In genomic region chr17:34163123-34163522, GRCh38 we compare ENCODE assay signal across 16 cellular contexts.
DNase-seq lines count a peak whose midpoint lies in the region; ATAC-seq, FAIRE-seq and TF ChIP-seq lines count a peak whose summit lies in the region.
"Had no signal": no experiment of that assay in that cellular context is flagged by ENCODE, and none has a peak within 500 bp of the region (broad histone marks: within the 10 kb centered on the region; RNA-seq: fewer than 3 reads in every experiment).

No MANE protein-coding gene starts in this region.

- H2AFZ ChIP-seq in hepatocyte = no peak overlapping the region
- H2AFZ ChIP-seq: GM23248 had no signal

- H3K4me3 Mint-ChIP-seq in nephron progenitor cell = no peak overlapping the region
- H3K4me3 Mint-ChIP-seq: CD4-positive, CD25-positive, alpha-beta regulatory T cell had no signal

- FAIRE-seq in A549 (lab: Jason Lieb, UNC) = no peak
- FAIRE-seq: G401.6, GM12892 had no signal

- TF ChIP-seq POLR2A in A549 (IDR thresholded peaks at IDR 0.05; ENCODE audit: low read length) = no peak

- H3K36me3 ChIP-seq in hepatocyte (replicated peaks; ENCODE audit: insufficient read depth, low read depth) = no peaks in the 10 kb centered on the region
- H3K36me3 ChIP-seq: BLaER1 treated with 17β-estradiol and CSF1 and Interleukin-3, amounts not matched to agents 10 nM and 100 nM had no signal

- H3K9me3 ChIP-seq in A549 = no peaks in the 10 kb centered on the region
- no peaks in the 10 kb centered on the region for H3K9me3 ChIP-seq in hepatocyte (ENCODE audit: low read depth)

- no peaks in the 10 kb centered on the region for H3K9me2 ChIP-seq in hepatocyte (replicated peaks; ENCODE audit: insufficient read depth)

- no peaks in the 10 kb centered on the region for H3K4me1 ChIP-seq in A549
- peaks cover 4% of the 10 kb centered on the region for H3K4me1 ChIP-seq in hepatocyte (ENCODE audit: insufficient read depth)
- H3K4me1 ChIP-seq: BLaER1 treated with 17β-estradiol and CSF1 and Interleukin-3, amounts not matched to agents 10 nM and 100 nM had no signal

- H3K4me2 ChIP-seq in A549 (peak overlapping the region; percentile 2; the same call in 1 of the 3 replicates), hepatocyte (peak overlapping the region; percentile 2)
- H3K4me2 ChIP-seq: BLaER1 treated with 17β-estradiol and CSF1 and Interleukin-3, amounts not matched to agents 10 nM and 100 nM had no signal

- peaks cover 44% of the 10 kb centered on the region for H3K27me3 ChIP-seq in hepatocyte
- H3K27me3 ChIP-seq: BLaER1 treated with 17β-estradiol and CSF1 and Interleukin-3, amounts not matched to agents 10 nM and 100 nM had no signal

- no peak for TF ChIP-seq CTCF in A549 (IDR thresholded peaks at IDR 0.05)
- TF ChIP-seq CTCF in WI38 (IDR thresholded peaks at IDR 0.05; ENCODE audit: low read depth, low read length) = no peak
- no peak for TF ChIP-seq CTCF in hepatocyte (IDR thresholded peaks at IDR 0.05; ENCODE audit: poor library complexity)
- no peak for TF ChIP-seq CTCF in nephron progenitor cell (IDR thresholded peaks at IDR 0.05)

- H3K4me3 ChIP-seq in A549 = no peak overlapping the region
- H3K4me3 ChIP-seq in WI38 (ENCODE audit: low read depth, low read length) = 0 out of 2 replicates have a peak overlapping the region, but pooled peaks have one; percentile 9
- no peak overlapping the region for H3K4me3 ChIP-seq in hepatocyte
- H3K4me3 ChIP-seq: BLaER1 treated with 17β-estradiol and CSF1 and Interleukin-3, amounts not matched to agents 10 nM and 100 nM; GM23248 had no signal

- no peak for TF ChIP-seq EP300 in A549 (IDR thresholded peaks at IDR 0.05)

- POLR2A ChIA-PET in A549 (lab: Yijun Ruan, JAX) = no interaction called here

- no peaks in the 10 kb centered on the region for H3K79me2 ChIP-seq in hepatocyte

- H3K4me1 Mint-ChIP-seq in nephron progenitor cell = peaks cover 45% of the 10 kb centered on the region
- H3K4me1 Mint-ChIP-seq: CD4-positive, CD25-positive, alpha-beta regulatory T cell had no signal

- H3K9me3 Mint-ChIP-seq in nephron progenitor cell = peaks cover 11% of the 10 kb centered on the region

- H3K27ac Mint-ChIP-seq in nephron progenitor cell = no peak overlapping the region

- DNase-seq in A549 (ENCODE audit: low read depth in 1 of 2, low spot score in 1 of 2) (no peak), M059J (ENCODE audit: low read depth) (peak; percentile 14), hepatocyte (ENCODE audit: low spot score) (no peak), nephron progenitor cell (no peak), activated gamma-delta T cell (lab: John Stamatoyannopoulos, UW) (no peak), GF-D8 (lab: John Stamatoyannopoulos, UW) (no peak)
- DNase-seq: ACHN; CD4-positive, CD25-positive, alpha-beta regulatory T cell; DMS79 had no signal

- CTCF ChIA-PET in A549 (lab: Yijun Ruan, JAX) = interaction anchor here (1.1 to 6.8 kb wide), 5 partner anchors 8 to 384 kb away, joined by 3 to 42 read pairs (median 6); no protein-coding TSS in a partner anchor

- no peaks in the 10 kb centered on the region for H4K20me1 ChIP-seq in hepatocyte (ENCODE audit: insufficient read depth, poor library complexity, severe bottlenecking)
- H4K20me1 ChIP-seq: BLaER1 treated with 17β-estradiol and CSF1 and Interleukin-3, amounts not matched to agents 10 nM and 100 nM had no signal

- H3K36me3 Mint-ChIP-seq in nephron progenitor cell (ENCODE audit: low read depth) = no peaks in the 10 kb centered on the region
- H3K36me3 Mint-ChIP-seq: CD4-positive, CD25-positive, alpha-beta regulatory T cell had no signal

- TF ChIP-seq RAD21 in A549 (conservative IDR thresholded peaks at IDR 0.05 in 1 of 2, IDR thresholded peaks at IDR 0.05 in 1 of 2) = no peak

- H3K27ac ChIP-seq in A549 (no peak overlapping the region), hepatocyte (no peak overlapping the region)
- H3K27ac ChIP-seq: 22Rv1; BLaER1 treated with 17β-estradiol and CSF1 and Interleukin-3, amounts not matched to agents 10 nM and 100 nM; GM23248 had no signal

- WGBS in A549 (ENCODE audit: missing lambda C conversion rate) = 5% methylated on average over 5 of the region's 5 CpGs
- 42% methylated on average over 5 of the region's 5 CpGs for WGBS in hepatocyte (ENCODE audit: low lambda C conversion rate, missing lambda C conversion rate)

- peaks cover 29% of the 10 kb centered on the region for H3K27me3 Mint-ChIP-seq in nephron progenitor cell (ENCODE audit: low read depth, poor library complexity)

- 0 out of 6 replicates have a peak, but pooled peaks of 1 of the 2 experiments have one; percentile 40 for ATAC-seq in A549
- no peak for ATAC-seq in GM18909 (IDR thresholded peaks at IDR 0.05; ENCODE audit: poor library complexity, unreplicated experiment)

TF ChIP-seq in A549, 52 proteins besides CTCF, POLR2A, EP300 and RAD21 (continues in another document):
- TF ChIP-seq MAFK (IDR thresholded peaks at IDR 0.05; ENCODE audit: partially characterized antibody) = no peak
- no peak for TF ChIP-seq FOSB (CRISPR knock-in tag; IDR thresholded peaks at IDR 0.05)
- TF ChIP-seq KDM1A (IDR thresholded peaks at IDR 0.05; ENCODE audit: low read depth) = no peak
- TF ChIP-seq FOSL2 (IDR thresholded peaks at IDR 0.05) = no peak
- TF ChIP-seq FOSL2 (CRISPR knock-in tag; IDR thresholded peaks at IDR 0.05) = no peak
- TF ChIP-seq HMGXB4 (CRISPR knock-in tag; IDR thresholded peaks at IDR 0.05; ENCODE audit: borderline replicate concordance) = no peak
- TF ChIP-seq HES2 (IDR thresholded peaks at IDR 0.05) = no peak
- no peak for TF ChIP-seq NPAS2 (CRISPR knock-in tag; IDR thresholded peaks at IDR 0.05; ENCODE audit: borderline replicate concordance)
- TF ChIP-seq E2F6 (IDR thresholded peaks at IDR 0.05; ENCODE audit: borderline replicate concordance, low read depth) = no peak
- no peak for TF ChIP-seq HOXB13 (CRISPR knock-in tag; IDR thresholded peaks at IDR 0.05; ENCODE audit: low read depth)
- TF ChIP-seq RCOR1 (IDR thresholded peaks at IDR 0.05; ENCODE audit: low read depth, low read length) = no peak
- TF ChIP-seq ZNF302 (CRISPR knock-in tag; IDR thresholded peaks at IDR 0.05) = no peak
- no peak for TF ChIP-seq TFCP2L1 (CRISPR knock-in tag; IDR thresholded peaks at IDR 0.05)
- no peak for TF ChIP-seq CHD2 (IDR thresholded peaks at IDR 0.05; ENCODE audit: low read length, partially characterized antibody)
- TF ChIP-seq ESRRA (IDR thresholded peaks at IDR 0.05; ENCODE audit: borderline replicate concordance, low read length) = no peak
- no peak for TF ChIP-seq ZFP36 (IDR thresholded peaks at IDR 0.05; ENCODE audit: borderline replicate concordance, partially characterized antibody)
- no peak for TF ChIP-seq REST (IDR thresholded peaks at IDR 0.05)
- no peak for TF ChIP-seq NFE2L2 (conservative IDR thresholded peaks at IDR 0.05; ENCODE audit: low read length)
